Comparison of ENCODE assay signal across 20 cellular contexts in the genomic region with DNA sequence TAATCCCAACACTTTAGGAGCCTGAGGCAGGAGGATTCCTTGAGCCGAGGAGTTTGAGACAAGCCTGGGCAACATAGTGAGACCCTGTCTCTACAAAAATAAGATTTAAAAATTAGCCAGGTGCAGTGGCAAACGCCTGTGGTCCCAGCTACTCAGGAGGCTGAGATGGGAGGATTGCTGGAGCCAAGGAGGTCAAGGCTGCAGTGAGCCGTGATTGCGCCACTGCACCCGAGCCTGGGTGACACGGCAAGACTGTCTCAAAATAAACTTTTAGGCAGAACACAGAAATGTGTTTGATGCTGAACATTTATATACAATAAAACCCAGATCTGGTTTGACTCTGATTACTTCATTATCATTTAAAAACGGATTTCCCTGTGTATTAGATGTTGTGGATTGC. TPM values are rescaled to one million over a fixed set of nuclear protein-coding genes. Genes with fewer than 3 reads are reported as not detected.
DNase-seq lines count a peak whose midpoint lies in the region; ATAC-seq lines count a peak whose summit lies in the region.
"Had no signal": no experiment of that assay in that cellular context is flagged by ENCODE, and none has a peak within 500 bp of the region (broad histone marks: within the 10 kb centered on the region; RNA-seq: fewer than 3 reads in every experiment).

No MANE protein-coding gene starts in this region.

- no peaks in the 10 kb centered on the region for H3K27me3 Mint-ChIP-seq in activated naive CD4-positive, alpha-beta T cell treated with anti-CD3 and anti-CD28 coated beads, Interleukin-2, amount 10 ng/mL, durations not matched to agents 7 days and 5 days
- H3K27me3 Mint-ChIP-seq in activated T-helper 1 cell treated with anti-CD3 and anti-CD28 coated beads, Interleukin-12 subunit alpha, Interleukin-12 subunit beta, Interleukin-2, Interleukin-4 antibody, amounts not matched to agents 30 ng/mL and 10 ng/mL and 1 ng/mL, durations not matched to agents 14 hours and 24 hours and 36 hours (ENCODE audit: insufficient read depth) = peaks cover 3% of the 10 kb centered on the region
- H3K27me3 Mint-ChIP-seq in stimulated activated memory B cell treated with anti-CD40 and anti-IgM and Interleukin-4, amounts not matched to agents 10 μg/mL and 1 μg/mL and 100 μg/mL, for 72 hours = no peaks in the 10 kb centered on the region
- H3K27me3 Mint-ChIP-seq: brain had no signal

- ATAC-seq in stimulated activated memory B cell treated with anti-CD40 and anti-IgM and Interleukin-4, amounts not matched to agents 10 μg/mL and 1 μg/mL and 100 μg/mL, for 72 hours = no peak
- ATAC-seq: heart left ventricle had no signal

- H3K36me3 Mint-ChIP-seq in activated naive CD4-positive, alpha-beta T cell treated with anti-CD3 and anti-CD28 coated beads, Interleukin-2, amount 10 ng/mL, durations not matched to agents 7 days and 5 days = peaks cover 57% of the 10 kb centered on the region
- H3K36me3 Mint-ChIP-seq in activated T-helper 1 cell treated with anti-CD3 and anti-CD28 coated beads, Interleukin-12 subunit alpha, Interleukin-12 subunit beta, Interleukin-2, Interleukin-4 antibody, amounts not matched to agents 30 ng/mL and 10 ng/mL and 1 ng/mL, durations not matched to agents 14 hours and 24 hours and 36 hours (ENCODE audit: low read depth) = peaks cover 54% of the 10 kb centered on the region
- H3K36me3 Mint-ChIP-seq in stimulated activated memory B cell treated with anti-CD40 and anti-IgM and Interleukin-4, amounts not matched to agents 10 μg/mL and 1 μg/mL and 100 μg/mL, for 72 hours = peaks cover 36% of the 10 kb centered on the region

- CTCF ChIA-PET in activated naive CD4-positive, alpha-beta T cell treated with anti-CD3 and anti-CD28 coated beads, Interleukin-2, amount 10 ng/mL, durations not matched to agents 7 days and 5 days (lab: Charles Lee) = no interaction called here

- no peaks in the 10 kb centered on the region for H3K9me3 Mint-ChIP-seq in activated naive CD4-positive, alpha-beta T cell treated with anti-CD3 and anti-CD28 coated beads, Interleukin-2, amount 10 ng/mL, durations not matched to agents 7 days and 5 days
- H3K9me3 Mint-ChIP-seq in activated T-helper 1 cell treated with anti-CD3 and anti-CD28 coated beads, Interleukin-12 subunit alpha, Interleukin-12 subunit beta, Interleukin-2, Interleukin-4 antibody, amounts not matched to agents 30 ng/mL and 10 ng/mL and 1 ng/mL, durations not matched to agents 14 hours and 24 hours and 36 hours = no peaks in the 10 kb centered on the region
- H3K9me3 Mint-ChIP-seq in stimulated activated memory B cell treated with anti-CD40 and anti-IgM and Interleukin-4, amounts not matched to agents 10 μg/mL and 1 μg/mL and 100 μg/mL, for 72 hours = no peaks in the 10 kb centered on the region
- H3K9me3 Mint-ChIP-seq: brain, immature natural killer cell had no signal

- H3K4me3 Mint-ChIP-seq in activated naive CD4-positive, alpha-beta T cell treated with anti-CD3 and anti-CD28 coated beads, Interleukin-2, amount 10 ng/mL, durations not matched to agents 7 days and 5 days = no peak overlapping the region
- peak overlapping the region; percentile 11 for H3K4me3 Mint-ChIP-seq in activated T-helper 1 cell treated with anti-CD3 and anti-CD28 coated beads, Interleukin-12 subunit alpha, Interleukin-12 subunit beta, Interleukin-2, Interleukin-4 antibody, amounts not matched to agents 30 ng/mL and 10 ng/mL and 1 ng/mL, durations not matched to agents 14 hours and 24 hours and 36 hours
- H3K4me3 Mint-ChIP-seq in stimulated activated memory B cell treated with anti-CD40 and anti-IgM and Interleukin-4, amounts not matched to agents 10 μg/mL and 1 μg/mL and 100 μg/mL, for 72 hours = no peak overlapping the region

- DNase-seq in activated naive CD4-positive, alpha-beta T cell treated with anti-CD3 and anti-CD28 coated beads, Interleukin-2, amount 10 ng/mL, durations not matched to agents 7 days and 5 days = no peak
- no peak for DNase-seq in activated naive CD4-positive, alpha-beta T cell (lab: John Stamatoyannopoulos, UW)
- DNase-seq in activated T-helper 1 cell treated with anti-CD3 and anti-CD28 coated beads, Interleukin-12 subunit alpha, Interleukin-12 subunit beta, Interleukin-2, Interleukin-4 antibody, amounts not matched to agents 30 ng/mL and 10 ng/mL and 1 ng/mL, durations not matched to agents 14 hours and 24 hours and 36 hours (ENCODE audit: low spot score) = no peak
- DNase-seq in epidermal melanocyte (ENCODE audit: insufficient read length, low spot score) (no peak), hypothalamus (lab: John Stamatoyannopoulos, UW) (no peak)
- DNase-seq: activated CD4-positive, alpha-beta T cell treated with anti-CD3 and anti-CD28 coated beads for 4 hours; activated CD8-positive, alpha-beta memory T cell treated with anti-CD3 and anti-CD28 coated beads, Interleukin-2, amount 50 U/mL, for 48 hours; DMS53; H7; heart left ventricle; immature natural killer cell; left ventricle myocardium superior; NCI-H1092 treated with DMSO at 0.1 percent for 48 hours; NCI-H2081; NK-92 treated with Interleukin-12 subunit alpha and Interleukin-12 subunit beta, amount 100 ng/mL, for 24 hours; occipital lobe; spleen; uterus had no signal

- peak overlapping the region; percentile 88 for H3K27ac Mint-ChIP-seq in activated naive CD4-positive, alpha-beta T cell treated with anti-CD3 and anti-CD28 coated beads, Interleukin-2, amount 10 ng/mL, durations not matched to agents 7 days and 5 days
- H3K27ac Mint-ChIP-seq in activated T-helper 1 cell treated with anti-CD3 and anti-CD28 coated beads, Interleukin-12 subunit alpha, Interleukin-12 subunit beta, Interleukin-2, Interleukin-4 antibody, amounts not matched to agents 30 ng/mL and 10 ng/mL and 1 ng/mL, durations not matched to agents 14 hours and 24 hours and 36 hours = no peak overlapping the region
- H3K27ac Mint-ChIP-seq in stimulated activated memory B cell treated with anti-CD40 and anti-IgM and Interleukin-4, amounts not matched to agents 10 μg/mL and 1 μg/mL and 100 μg/mL, for 72 hours = peak overlapping the region; percentile 86

- H3K4me1 Mint-ChIP-seq in activated naive CD4-positive, alpha-beta T cell treated with anti-CD3 and anti-CD28 coated beads, Interleukin-2, amount 10 ng/mL, durations not matched to agents 7 days and 5 days = peaks cover 82% of the 10 kb centered on the region
- peaks cover 42% of the 10 kb centered on the region for H3K4me1 Mint-ChIP-seq in activated T-helper 1 cell treated with anti-CD3 and anti-CD28 coated beads, Interleukin-12 subunit alpha, Interleukin-12 subunit beta, Interleukin-2, Interleukin-4 antibody, amounts not matched to agents 30 ng/mL and 10 ng/mL and 1 ng/mL, durations not matched to agents 14 hours and 24 hours and 36 hours (ENCODE audit: low read depth)
- H3K4me1 Mint-ChIP-seq in stimulated activated memory B cell treated with anti-CD40 and anti-IgM and Interleukin-4, amounts not matched to agents 10 μg/mL and 1 μg/mL and 100 μg/mL, for 72 hours = peaks cover 66% of the 10 kb centered on the region

- intact Hi-C loops in activated T-helper 1 cell treated with anti-CD3 and anti-CD28 coated beads, Interleukin-12 subunit alpha, Interleukin-12 subunit beta, Interleukin-2, Interleukin-4 antibody, amounts not matched to agents 30 ng/mL and 10 ng/mL and 1 ng/mL, durations not matched to agents 14 hours and 24 hours and 36 hours (cut with micrococcal nuclease) = no loop called here

RNA-seq across cellular contexts. Expression of gene ENTR1, which starts 4.9 kb away (rescaled TPM):
- total RNA-seq in activated T-helper 1 cell treated with anti-CD3 and anti-CD28 coated beads, Interleukin-12 subunit alpha, Interleukin-12 subunit beta, Interleukin-2, Interleukin-4 antibody, amounts not matched to agents 30 ng/mL and 10 ng/mL and 1 ng/mL, durations not matched to agents 14 hours and 24 hours and 36 hours = 50.0 and 54.5 TPM in 2 replicates

RNA-seq across cellular contexts. Expression of gene PMPCA, which starts 5.0 kb away (rescaled TPM):
- total RNA-seq in activated T-helper 1 cell treated with anti-CD3 and anti-CD28 coated beads, Interleukin-12 subunit alpha, Interleukin-12 subunit beta, Interleukin-2, Interleukin-4 antibody, amounts not matched to agents 30 ng/mL and 10 ng/mL and 1 ng/mL, durations not matched to agents 14 hours and 24 hours and 36 hours = 104 and 114 TPM in 2 replicates

RNA-seq across cellular contexts. Expression of gene SNAPC4, which starts 5.5 kb away (rescaled TPM):
- total RNA-seq in activated T-helper 1 cell treated with anti-CD3 and anti-CD28 coated beads, Interleukin-12 subunit alpha, Interleukin-12 subunit beta, Interleukin-2, Interleukin-4 antibody, amounts not matched to agents 30 ng/mL and 10 ng/mL and 1 ng/mL, durations not matched to agents 14 hours and 24 hours and 36 hours = 26.7 TPM in 2 replicates

RNA-seq across cellular contexts. Expression of gene CARD9, which starts 32.0 kb away (rescaled TPM):
- total RNA-seq in activated T-helper 1 cell treated with anti-CD3 and anti-CD28 coated beads, Interleukin-12 subunit alpha, Interleukin-12 subunit beta, Interleukin-2, Interleukin-4 antibody, amounts not matched to agents 30 ng/mL and 10 ng/mL and 1 ng/mL, durations not matched to agents 14 hours and 24 hours and 36 hours = 7.1 and 7.2 TPM in 2 replicates

RNA-seq across cellular contexts. Expression of gene INPP5E, which starts 34.2 kb away (rescaled TPM):
- total RNA-seq in activated T-helper 1 cell treated with anti-CD3 and anti-CD28 coated beads, Interleukin-12 subunit alpha, Interleukin-12 subunit beta, Interleukin-2, Interleukin-4 antibody, amounts not matched to agents 30 ng/mL and 10 ng/mL and 1 ng/mL, durations not matched to agents 14 hours and 24 hours and 36 hours = 19.7 and 20.0 TPM in 2 replicates
